ENCODE assay signal across 21 cellular contexts in the genomic region with DNA sequence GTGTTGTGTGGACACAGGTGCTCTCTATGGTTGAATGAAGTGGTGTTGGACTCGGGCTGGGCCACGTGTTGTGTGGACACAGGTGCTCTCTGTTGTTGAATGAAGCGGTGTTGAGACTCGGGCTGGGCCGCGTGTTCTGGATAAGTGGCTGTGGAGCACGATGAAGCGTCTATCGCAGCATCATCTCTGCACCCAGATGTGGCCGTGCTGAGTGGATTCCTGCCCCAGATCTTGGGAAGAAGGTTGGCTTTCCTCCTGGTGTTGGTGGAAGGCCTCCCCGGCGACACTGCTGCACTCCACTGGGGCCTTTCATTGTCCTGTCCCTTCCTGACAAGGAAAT.
A peak's percentile ranks its signal among the peaks of the same experiment; 100 is the strongest.
DNase-seq lines count a peak whose midpoint lies in the region; ATAC-seq, FAIRE-seq and TF ChIP-seq lines count a peak whose summit lies in the region.
"Had no signal": no experiment of that assay in that cellular context is flagged by ENCODE, and none has a peak within 500 bp of the region (broad histone marks: within the 10 kb centered on the region; RNA-seq: fewer than 3 reads in every experiment).

No MANE protein-coding gene starts in this region.

- no peaks in the 10 kb centered on the region for H3K9me3 ChIP-seq in HepG2 (ENCODE audit: low read length)
- H3K9me3 ChIP-seq in right lobe of liver, result no peaks in the 10 kb centered on the region
- H3K9me3 ChIP-seq in breast epithelium, result no peaks in the 10 kb centered on the region
- H3K9me3 ChIP-seq: lower lobe of right lung, tibial nerve had no signal

- H4K20me1 ChIP-seq in HepG2 (ENCODE audit: insufficient read depth, low read length), result no peaks in the 10 kb centered on the region; the same call in 1 of the 2 replicates

- POLR2A ChIA-PET in HepG2 (lab: Yijun Ruan, JAX), result no interaction called here

- no peaks in the 10 kb centered on the region for H3K36me3 ChIP-seq in HepG2 (replicated peaks in 1 of 2; ENCODE audit: control insufficient read depth in 1 of 2, insufficient read depth in 2 of 2, low read length in 2 of 2)
- no peaks in the 10 kb centered on the region for H3K36me3 ChIP-seq in right lobe of liver
- H3K36me3 ChIP-seq in breast epithelium, result no peaks in the 10 kb centered on the region
- H3K36me3 ChIP-seq: cardiac muscle cell, lower lobe of right lung, tibial nerve had no signal

- no peak overlapping the region for H3K4me3 ChIP-seq in HepG2 (replicated peaks in 1 of 3; ENCODE audit: insufficient read depth in 1 of 3, low read depth in 2 of 3, low read length in 3 of 3)
- H3K4me3 ChIP-seq in right lobe of liver, result no peak overlapping the region
- no peak overlapping the region for H3K4me3 ChIP-seq in breast epithelium
- H3K4me3 ChIP-seq: cardiac muscle cell, lower lobe of right lung, tibial nerve had no signal

- no peak overlapping the region for H3K4me2 ChIP-seq in HepG2 (ENCODE audit: low read depth, low read length)

- FAIRE-seq in HepG2 (lab: Jason Lieb, UNC), result no peak
- FAIRE-seq: G401.6 had no signal

- H2AFZ ChIP-seq in HepG2 (ENCODE audit: low read length), result no peak overlapping the region

- peaks cover 20% of the 10 kb centered on the region for H3K4me1 Mint-ChIP-seq in activated T-helper 17 cell treated with anti-CD3 and anti-CD28 coated beads, Interleukin-2, amount 50 U/mL, for 72 hours
- H3K4me1 Mint-ChIP-seq in activated naive CD4-positive, alpha-beta T cell treated with anti-CD3 and anti-CD28 coated beads for 36 hours (ENCODE audit: low read depth), result peaks cover 70% of the 10 kb centered on the region

- H3K27ac Mint-ChIP-seq in activated T-helper 17 cell treated with anti-CD3 and anti-CD28 coated beads, Interleukin-2, amount 50 U/mL, for 72 hours, result peak overlapping the region; percentile 31
- no peak overlapping the region for H3K27ac Mint-ChIP-seq in activated naive CD4-positive, alpha-beta T cell treated with anti-CD3 and anti-CD28 coated beads for 36 hours

- no peaks in the 10 kb centered on the region for H3K27me3 Mint-ChIP-seq in activated T-helper 17 cell treated with anti-CD3 and anti-CD28 coated beads, Interleukin-2, amount 50 U/mL, for 72 hours
- H3K27me3 Mint-ChIP-seq in activated naive CD4-positive, alpha-beta T cell treated with anti-CD3 and anti-CD28 coated beads for 36 hours (ENCODE audit: low read depth), result no peaks in the 10 kb centered on the region
- H3K27me3 Mint-ChIP-seq: activated B cell treated with CpG ODN at 0.5 μM for 24 hours had no signal

- TF ChIP-seq RAD21 in HepG2 (CRISPR knock-in tag; IDR thresholded peaks at IDR 0.05), result no peak

- H3K4me1 ChIP-seq in HepG2 (ENCODE audit: insufficient read depth, low read length) (peaks cover 10% of the 10 kb centered on the region), right lobe of liver (no peaks in the 10 kb centered on the region), breast epithelium (no peaks in the 10 kb centered on the region)
- H3K4me1 ChIP-seq: lower lobe of right lung had no signal

- TF ChIP-seq EP300 in HepG2 (IDR thresholded peaks at IDR 0.05; ENCODE audit: low read depth in 2 of 2, low read length in 2 of 2) (no peak), HepG2 (CRISPR knock-in tag; IDR thresholded peaks at IDR 0.05; ENCODE audit: borderline replicate concordance) (no peak)

- H3K27me3 ChIP-seq in HepG2 (ENCODE audit: control insufficient read depth in 1 of 2, insufficient read depth in 2 of 2, low read length in 2 of 2), result no peaks in the 10 kb centered on the region
- H3K27me3 ChIP-seq in right lobe of liver, result no peaks in the 10 kb centered on the region
- no peaks in the 10 kb centered on the region for H3K27me3 ChIP-seq in breast epithelium
- H3K27me3 ChIP-seq: cardiac muscle cell, tibial nerve had no signal

- TF ChIP-seq POLR2A in HepG2 (IDR thresholded peaks at IDR 0.05; ENCODE audit: insufficient read depth in 1 of 2, low read depth in 2 of 2, low read length in 2 of 2), result no peak
- TF ChIP-seq POLR2A in right lobe of liver (IDR thresholded peaks at IDR 0.05), result no peak
- no peak for TF ChIP-seq POLR2A in breast epithelium (IDR thresholded peaks at IDR 0.05)

- no peak overlapping the region for H3K27ac ChIP-seq in HepG2 (ENCODE audit: extremely low read length, insufficient read depth, low read length)
- H3K27ac ChIP-seq in right lobe of liver, result no peak overlapping the region
- no peak overlapping the region for H3K27ac ChIP-seq in breast epithelium
- H3K27ac ChIP-seq: 22Rv1, cardiac muscle cell, epithelial cell of prostate, lower lobe of right lung, tibial nerve had no signal

- no peaks in the 10 kb centered on the region for H3K9me3 Mint-ChIP-seq in activated T-helper 17 cell treated with anti-CD3 and anti-CD28 coated beads, Interleukin-2, amount 50 U/mL, for 72 hours
- no peaks in the 10 kb centered on the region for H3K9me3 Mint-ChIP-seq in activated naive CD4-positive, alpha-beta T cell treated with anti-CD3 and anti-CD28 coated beads for 36 hours
- H3K9me3 Mint-ChIP-seq: activated B cell treated with CpG ODN at 0.5 μM for 24 hours had no signal

- no peak overlapping the region for H3K9ac ChIP-seq in HepG2 (ENCODE audit: insufficient read depth, low read depth, low read length)

- intact Hi-C loops in HepG2 (cut with micrococcal nuclease; ENCODE audit: unreplicated experiment) (no loop called here), right lobe of liver (cut with DNase I) (no loop called here), breast epithelium (cut with DNase I; ENCODE audit: low total_unique reads) (no loop called here)
- intact Hi-C loops in activated naive CD4-positive, alpha-beta T cell treated with anti-CD3 and anti-CD28 coated beads for 36 hours (cut with micrococcal nuclease), result no loop called here

- no peak overlapping the region for H3K4me3 Mint-ChIP-seq in activated T-helper 17 cell treated with anti-CD3 and anti-CD28 coated beads, Interleukin-2, amount 50 U/mL, for 72 hours
- H3K4me3 Mint-ChIP-seq in activated naive CD4-positive, alpha-beta T cell treated with anti-CD3 and anti-CD28 coated beads for 36 hours, result no peak overlapping the region

- CTCF ChIA-PET in HepG2 (lab: Yijun Ruan, JAX; ENCODE audit: low intra/inter-chr PET ratio, low total read pairs), result no interaction called here
- CTCF ChIA-PET in activated naive CD4-positive, alpha-beta T cell treated with anti-CD3 and anti-CD28 coated beads for 36 hours (lab: Charles Lee), result no interaction called here

- WGBS in HepG2 (ENCODE audit: low lambda C conversion rate), result 97% methylated on average over 11 of the region's 12 CpGs
- 60% methylated on average over 1 of the region's 12 CpGs for WGBS in right lobe of liver (ENCODE audit: insufficient coverage, low coverage, low lambda C conversion rate, missing lambda C conversion rate)

- peaks cover 75% of the 10 kb centered on the region for H3K79me2 ChIP-seq in HepG2 (ENCODE audit: insufficient read depth, low read length)

- H3K36me3 Mint-ChIP-seq in activated T-helper 17 cell treated with anti-CD3 and anti-CD28 coated beads, Interleukin-2, amount 50 U/mL, for 72 hours (ENCODE audit: low read depth), result no peaks in the 10 kb centered on the region
- no peaks in the 10 kb centered on the region for H3K36me3 Mint-ChIP-seq in activated naive CD4-positive, alpha-beta T cell treated with anti-CD3 and anti-CD28 coated beads for 36 hours (ENCODE audit: low read depth)

- DNase-seq in NCI-H1417 (lab: John Stamatoyannopoulos, UW), result peak; percentile 6 to 58 (median 43)
- DNase-seq in NCI-H1417 treated with DMSO at 0.1 percent for 48 hours (lab: John Stamatoyannopoulos, UW), result no peak
- DNase-seq in HepG2 (ENCODE audit: low spot score), result no peak
- no peak for DNase-seq in right lobe of liver
- DNase-seq in stimulated activated CD8-positive, alpha-beta memory T cell treated with anti-CD3 and anti-CD28 coated beads, Interleukin-4, amount 100 ng/mL, for 48 hours, result no peak
- no peak for DNase-seq in activated naive CD4-positive, alpha-beta T cell treated with anti-CD3 and anti-CD28 coated beads for 36 hours
- DNase-seq in breast epithelium (ENCODE audit: low spot score in 2 of 2), result no peak
- DNase-seq: activated B cell treated with CpG ODN at 0.5 μM for 24 hours, amniotic stem cell, foreskin fibroblast, hippocampal formation, lower lobe of right lung, NCI-H524, SIG-M5 had no signal

- no TSS peak for BruUV-seq in HepG2 (replicated peaks; lab: Mats Ljungman, UMichigan)

- ATAC-seq in HepG2, result no peak
- no peak for ATAC-seq in right lobe of liver
- no peak for ATAC-seq in activated T-helper 17 cell treated with anti-CD3 and anti-CD28 coated beads, Interleukin-2, amount 50 U/mL, for 72 hours (replicated peaks)
- ATAC-seq: sciatic nerve had no signal

- TF ChIP-seq CTCF in HepG2 (CRISPR knock-in tag; IDR thresholded peaks at IDR 0.05), result no peak
- TF ChIP-seq CTCF in right lobe of liver (IDR thresholded peaks at IDR 0.05), result no peak
- TF ChIP-seq CTCF in breast epithelium (IDR thresholded peaks at IDR 0.05), result no peak

- in situ Hi-C loops in HepG2 (cut with HindIII; ENCODE audit: extremely low pct_ligation_motif_present, low pct_unique_long_range_greater_than_20kb), result no loop called here

TF ChIP-seq in HepG2, 621 proteins besides CTCF, POLR2A, EP300 and RAD21 (continues in another document):
- TF ChIP-seq PRMT3 (CRISPR knock-in tag; IDR thresholded peaks at IDR 0.05; ENCODE audit: borderline replicate concordance, low read depth), result no peak
- TF ChIP-seq ZFY (CRISPR knock-in tag; IDR thresholded peaks at IDR 0.05), result peak; percentile 20; the same call in 1 of the 2 replicates

Comparison
In these comparisons a context has a peak if more than half of its experiments do, and no peak if none do; other contexts are left out.
1. DNase-seq: peak in NCI-H1417 (3 of 3); none in NCI-H1417 treated with DMSO at 0.1 percent for 48 hours (single experiment), HepG2 (single experiment), right lobe of liver (0 of 3), stimulated activated CD8-positive, alpha-beta memory T cell treated with anti-CD3 and anti-CD28 coated beads, Interleukin-4, amount 100 ng/mL, for 48 hours (single experiment), activated naive CD4-positive, alpha-beta T cell treated with anti-CD3 and anti-CD28 coated beads for 36 hours (single experiment) and breast epithelium (0 of 2).